Comparison of ENCODE assay signal across 30 cellular contexts in the genomic region with DNA sequence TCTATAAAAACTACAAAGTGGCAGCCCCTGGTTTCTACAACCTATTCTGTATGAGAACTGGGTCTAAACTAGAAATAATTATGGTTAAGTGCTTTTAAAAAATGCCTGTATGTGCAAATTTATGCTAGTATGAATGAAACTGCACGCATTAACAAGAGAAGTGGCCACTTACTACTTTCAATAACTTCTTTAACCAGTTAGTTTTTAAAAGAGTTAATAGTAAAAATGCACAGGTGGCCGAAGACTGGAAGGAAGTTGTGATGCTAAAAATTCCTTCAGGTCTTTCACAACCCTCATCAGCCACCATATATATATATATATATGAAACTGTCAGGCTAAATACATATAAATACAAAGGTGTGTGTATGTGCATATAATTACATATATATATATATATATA.
"Had no signal": no experiment of that assay in that cellular context is flagged by ENCODE, and none has a peak within 500 bp of the region (broad histone marks: within the 10 kb centered on the region; RNA-seq: fewer than 3 reads in every experiment).

No MANE protein-coding gene starts in this region.

- ATAC-seq: activated naive CD4-positive, alpha-beta T cell treated with anti-CD3 and anti-CD28 coated beads, Interleukin-2, amount 50 U/mL, for 72 hours; activated naive CD8-positive, alpha-beta T cell treated with anti-CD3 and anti-CD28 coated beads, Interleukin-2, amount 50 U/mL, for 24 hours; activated T-cell treated with anti-CD3 and anti-CD28 coated beads, Interleukin-2, amount 50 U/mL, for 4 hours; activated T-cell treated with anti-CD3 and anti-CD28 coated beads, Interleukin-2, amount 50 U/mL, for 72 hours; activated T-helper 17 cell treated with anti-CD3 and anti-CD28 coated beads, Interleukin-2, amount 50 U/mL, for 72 hours; body of pancreas had no signal

- H3K27me3 ChIP-seq: adrenal gland, ascending aorta, body of pancreas, brain microvascular endothelial cell, breast epithelium, cardiac muscle cell had no signal

- H3K4me3 ChIP-seq: adrenal gland, ascending aorta, body of pancreas, breast epithelium, cardiac muscle cell had no signal

- H3K9me3 ChIP-seq: adrenal gland, ascending aorta, body of pancreas, breast epithelium had no signal

- H3K4me1 ChIP-seq: adrenal gland, ascending aorta, body of pancreas, breast epithelium had no signal

- H3K36me3 ChIP-seq: brain microvascular endothelial cell, breast epithelium had no signal

- H3K27ac ChIP-seq: adrenal gland, ascending aorta, body of pancreas, brain microvascular endothelial cell, breast epithelium, cardiac muscle cell had no signal

- DNase-seq: activated effector memory CD4-positive, alpha-beta T cell treated with anti-CD3 and anti-CD28 coated beads, Interleukin-2, amount 50 U/mL, for 16 hours; activated effector memory CD4-positive, alpha-beta T cell treated with Interleukin-2 at 50 U/mL for 16 hours; activated gamma-delta T cell; activated gamma-delta T cell treated with Interleukin-2 at 50 U/mL for 16 hours; activated naive CD4-positive, alpha-beta T cell; activated naive CD4-positive, alpha-beta T cell treated with anti-CD3 and anti-CD28 coated beads for 36 hours; activated naive CD4-positive, alpha-beta T cell treated with anti-CD3 and anti-CD28 coated beads, Interleukin-2, amount 10 ng/mL, durations not matched to agents 7 days and 5 days; activated naive CD4-positive, alpha-beta T cell treated with anti-CD3 and anti-CD28 coated beads, Interleukin-2, amount 50 U/mL, for 16 hours; activated naive CD4-positive, alpha-beta T cell treated with Interleukin-2 at 50 U/mL for 16 hours; activated naive CD8-positive, alpha-beta T cell treated with anti-CD3 and anti-CD28 coated beads for 36 hours; activated naive CD8-positive, alpha-beta T cell treated with anti-CD3 and anti-CD28 coated beads, Interleukin-2, amount 10 ng/mL, durations not matched to agents 7 days and 5 days; activated naive CD8-positive, alpha-beta T cell treated with anti-CD3 and anti-CD28 coated beads, Interleukin-2, amount 50 U/mL, for 24 hours; activated T-cell treated with anti-CD3 and anti-CD28 coated beads, Interleukin-2, amount 50 U/mL, for 4 hours; activated T-cell treated with anti-CD3 and anti-CD28 coated beads, Interleukin-2, amount 50 U/mL, for 48 hours; activated T-cell treated with anti-CD3 and anti-CD28 coated beads, Interleukin-2, amount 50 U/mL, for 72 hours; adrenal gland; amniotic stem cell; amygdala; anterior cingulate cortex; aorta; body of pancreas; brain microvascular endothelial cell; caudate nucleus; central memory CD4-positive, alpha-beta T cell; cerebellar nuclear complex had no signal
